Comparison of ENCODE assay signal across 33 cellular contexts in the genomic region with DNA sequence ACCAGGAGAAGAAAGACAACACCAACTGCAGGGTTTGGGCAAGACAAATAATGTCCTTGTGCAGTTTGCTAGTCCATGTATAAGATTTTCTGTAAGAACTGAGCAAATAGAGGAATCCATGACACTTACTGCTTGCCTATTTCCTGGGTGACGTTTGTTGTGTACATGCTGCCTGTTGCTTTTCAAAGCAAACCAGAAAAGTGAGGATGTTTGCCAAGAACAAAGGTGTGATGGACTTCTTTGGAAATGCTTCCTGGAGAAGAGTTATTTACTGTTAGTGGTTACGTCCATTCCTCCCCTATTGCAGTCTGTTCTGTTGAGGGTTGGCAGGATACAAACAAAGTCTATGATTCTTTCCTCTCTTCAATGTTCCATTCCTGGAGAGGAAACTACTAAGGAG.
DNase-seq lines count a peak whose midpoint lies in the region; ATAC-seq, FAIRE-seq and TF ChIP-seq lines count a peak whose summit lies in the region.
"Had no signal": no experiment of that assay in that cellular context is flagged by ENCODE, and none has a peak within 500 bp of the region (broad histone marks: within the 10 kb centered on the region; RNA-seq: fewer than 3 reads in every experiment).

No MANE protein-coding gene starts in this region.

- no peak for ATAC-seq in GM21576 (IDR thresholded peaks at IDR 0.05; ENCODE audit: unreplicated experiment)
- ATAC-seq: activated CD8-positive, alpha-beta T cell treated with anti-CD3 and anti-CD28 coated beads, Interleukin-2, amount 10 ng/mL, durations not matched to agents 7 days and 5 days; activated naive CD8-positive, alpha-beta T cell treated with anti-CD3 and anti-CD28 coated beads, Interleukin-2, amount 50 U/mL, for 24 hours; heart right ventricle; left lobe of liver; stimulated activated naive B cell treated with anti-CD40 and anti-IgM and Interleukin-4, amounts not matched to agents 10 μg/mL and 1 μg/mL and 100 μg/mL, for 72 hours; T-cell had no signal

- TF ChIP-seq POLR2A in H1 (IDR thresholded peaks at IDR 0.05; ENCODE audit: control extremely low read depth in 1 of 2, low read depth in 2 of 2, low read length in 2 of 2) (no peak), GM12892 (IDR thresholded peaks at IDR 0.05; ENCODE audit: low read depth, low read length) (no peak)

- H3K56ac ChIP-seq in H1 (replicated peaks; ENCODE audit: insufficient read length, low read depth, low read length): no peak overlapping the region

- FAIRE-seq in H1 (lab: Jason Lieb, UNC) (no peak), GM12892 (lab: Jason Lieb, UNC) (no peak)
- FAIRE-seq: colon, TTC549 had no signal

- no peak overlapping the region for H4K8ac ChIP-seq in H1 (ENCODE audit: extremely low read depth, insufficient read depth, low read length)

- H3K36me3 ChIP-seq in PC-9 (ENCODE audit: low read depth): no peaks in the 10 kb centered on the region
- H3K36me3 ChIP-seq in H1 (ENCODE audit: control insufficient read depth in 2 of 4, insufficient read depth in 4 of 4, low read length in 3 of 4): no peaks in the 10 kb centered on the region
- H3K36me3 ChIP-seq: BE2C, heart right ventricle, right atrium auricular region, uterus had no signal

- H3K4me2 ChIP-seq in PC-9: no peak overlapping the region
- no peak overlapping the region for H3K4me2 ChIP-seq in H1 (ENCODE audit: insufficient read depth in 1 of 2, low read depth in 2 of 2, low read length in 2 of 2)

- H4K20me1 ChIP-seq in PC-9 (ENCODE audit: insufficient read depth) (no peaks in the 10 kb centered on the region), H1 (replicated peaks in 1 of 2; ENCODE audit: control insufficient read depth in 1 of 2, insufficient read depth in 2 of 2, low read length in 2 of 2) (no peaks in the 10 kb centered on the region)

- no peak for TF ChIP-seq EP300 in H1 (IDR thresholded peaks at IDR 0.05; ENCODE audit: borderline replicate concordance in 1 of 2, low read depth in 2 of 2, low read length in 2 of 2)

- peaks cover 12% of the 10 kb centered on the region; the same call in 1 of the 2 replicates for H3F3A ChIP-seq in PC-9 (ENCODE audit: insufficient read depth, low read depth)

- H3K9me2 ChIP-seq in PC-9 (ENCODE audit: insufficient read depth): no peaks in the 10 kb centered on the region

- H2BK12ac ChIP-seq in H1 (ENCODE audit: low read depth, low read length): no peak overlapping the region

- H3K4me3 ChIP-seq in PC-9: no peak overlapping the region
- no peak overlapping the region for H3K4me3 ChIP-seq in H1 (ENCODE audit: extremely low read depth in 1 of 4, insufficient read depth in 2 of 4, low read depth in 3 of 4, low read length in 4 of 4)
- H3K4me3 ChIP-seq: heart right ventricle, right atrium auricular region, testis, uterus had no signal

- no peak for TF ChIP-seq CTCF in 22Rv1 (IDR thresholded peaks at IDR 0.05)
- no peak for TF ChIP-seq CTCF in PC-9 (conservative IDR thresholded peaks at IDR 0.05)
- no peak for TF ChIP-seq CTCF in H1 (IDR thresholded peaks at IDR 0.05; ENCODE audit: control extremely low read depth in 1 of 3, insufficient read depth in 1 of 3, low read depth in 1 of 3, low read length in 3 of 3)

- H2BK120ac ChIP-seq in H1 (replicated peaks; ENCODE audit: low read depth, low read length): no peak overlapping the region

- H2BK20ac ChIP-seq in H1 (ENCODE audit: low read length): no peak overlapping the region

- H4K91ac ChIP-seq in H1 (replicated peaks; ENCODE audit: insufficient read length, low read length): no peak overlapping the region

- no peaks in the 10 kb centered on the region for H3K79me1 ChIP-seq in H1 (ENCODE audit: low read depth, low read length)

- H2BK15ac ChIP-seq in H1 (ENCODE audit: low read length): no peak overlapping the region

- no peak overlapping the region for H3K14ac ChIP-seq in H1 (ENCODE audit: insufficient read length)

- H4K5ac ChIP-seq in H1 (ENCODE audit: insufficient read length, low read depth, low read length): no peak overlapping the region

- DNase-seq in PC-9: no peak
- DNase-seq in H1 (ENCODE audit: low read depth in 1 of 2, low spot score in 2 of 2): no peak
- peak; percentile 12 for DNase-seq in kidney tubule cell (ENCODE audit: low spot score)
- DNase-seq in NCI-H510A treated with DMSO at 0.1 percent for 48 hours (lab: John Stamatoyannopoulos, UW): no peak
- DNase-seq in GM12892 (ENCODE audit: insufficient read length): no peak
- DNase-seq in cerebellum (ENCODE audit: low spot score): no peak
- DNase-seq: activated CD4-positive, CD25-positive, alpha-beta regulatory T cell treated with anti-CD3 and anti-CD28 coated beads, Interleukin-2, amount 50 U/mL, for 72 hours; activated CD8-positive, alpha-beta T cell treated with anti-CD3 and anti-CD28 coated beads, Interleukin-2, amount 10 ng/mL, durations not matched to agents 7 days and 5 days; activated effector memory CD4-positive, alpha-beta T cell treated with Interleukin-2 at 50 U/mL for 16 hours; activated naive CD8-positive, alpha-beta T cell treated with anti-CD3 and anti-CD28 coated beads, Interleukin-2, amount 50 U/mL, for 24 hours; activated T-cell treated with anti-CD3 and anti-CD28 coated beads for 4 hours; BE2C; effector CD8-positive, alpha-beta T cell; HCEC 1CT; heart right ventricle; Kasumi-1; naive B cell; NCI-H1092; NCI-H2029; NCI-H446; SHP77 treated with DMSO at 0.1 percent for 48 hours; stimulated activated CD4-positive, alpha-beta T cell treated with anti-CD3 and anti-CD28 coated beads, Interleukin-12 subunit alpha, Interleukin-12 subunit beta, amount 100 ng/mL, for 4 hours; stimulated activated CD4-positive, alpha-beta T cell treated with anti-CD3 and anti-CD28 coated beads, Interleukin-4, amount 100 ng/mL, for 24 hours; stimulated activated naive B cell treated with anti-CD40 and anti-IgM and Interleukin-4, amounts not matched to agents 10 μg/mL and 1 μg/mL and 100 μg/mL, for 72 hours; T-cell; testis; uterus had no signal

- H2AK5ac ChIP-seq in H1 (ENCODE audit: low read depth, low read length): no peak overlapping the region

- H3K4me1 ChIP-seq in PC-9 (replicated peaks; ENCODE audit: insufficient read depth) (peaks cover 20% of the 10 kb centered on the region), H1 (replicated peaks in 1 of 4; ENCODE audit: control insufficient read depth in 3 of 4, insufficient read depth in 4 of 4, low read length in 3 of 4) (no peaks in the 10 kb centered on the region)
- H3K4me1 ChIP-seq: right atrium auricular region, testis, uterus had no signal

- no peak overlapping the region for H3K9ac ChIP-seq in H1 (replicated peaks in 1 of 4; ENCODE audit: extremely low read depth in 1 of 4, low read depth in 3 of 4, low read length in 3 of 4)

- H3K27ac ChIP-seq in 22Rv1 (peak overlapping the region; percentile 11; the same call in 1 of the 2 replicates), PC-9 (no peak overlapping the region), H1 (ENCODE audit: low read depth, low read length) (no peak overlapping the region)
- H3K27ac ChIP-seq: right atrium auricular region, testis, uterus had no signal

- H3K23me2 ChIP-seq in H1 (ENCODE audit: low read depth, low read length): no peaks in the 10 kb centered on the region

- no peaks in the 10 kb centered on the region for H3K79me2 ChIP-seq in PC-9 (ENCODE audit: low read depth)
- H3K79me2 ChIP-seq in H1 (ENCODE audit: control insufficient read depth in 1 of 2, insufficient read depth in 2 of 2, low read length in 2 of 2): no peaks in the 10 kb centered on the region

- H3K27me3 ChIP-seq in PC-9 (ENCODE audit: insufficient read depth, low read depth) (no peaks in the 10 kb centered on the region), H1 (replicated peaks in 1 of 4; ENCODE audit: control insufficient read depth in 3 of 4, extremely low read depth in 1 of 4, insufficient read depth in 3 of 4, low read length in 3 of 4) (no peaks in the 10 kb centered on the region)
- H3K27me3 ChIP-seq: BE2C, heart right ventricle, right atrium auricular region, testis, uterus had no signal

- no TSS peak for BruUV-seq in PC-9 (replicated peaks; lab: Mats Ljungman, UMichigan)

- TF ChIP-seq RAD21 in H1 (IDR thresholded peaks at IDR 0.05 in 1 of 2, conservative IDR thresholded peaks at IDR 0.05 in 1 of 2; ENCODE audit: low read depth in 2 of 2, low read length in 2 of 2): no peak

- H2BK5ac ChIP-seq in H1 (ENCODE audit: low read depth, low read length): 0 out of 2 replicates have a peak overlapping the region, but pooled peaks have one; percentile 4

- H3K9me3 ChIP-seq in PC-9 (ENCODE audit: insufficient read depth, low read depth) (peaks cover 6% of the 10 kb centered on the region), H1 (ENCODE audit: insufficient read depth in 2 of 2, low read depth in 1 of 2, low read length in 1 of 2) (no peaks in the 10 kb centered on the region; a peak in 1 of 4 replicates)
- H3K9me3 ChIP-seq: BE2C, testis, uterus had no signal

- H2AFZ ChIP-seq in PC-9 (peak overlapping the region; percentile 28; the same call in 1 of the 2 replicates), H1 (ENCODE audit: low read length) (peak overlapping the region; percentile 71)

- no peak overlapping the region for H3K23ac ChIP-seq in H1 (ENCODE audit: insufficient read length)

- 95% methylated on average over 2 of the region's 2 CpGs; no CpG with 5 or more reads in 1 of the 2 experiments for WGBS in H1 (ENCODE audit: extremely low coverage in 1 of 2, insufficient coverage in 1 of 2, insufficient read length in 1 of 2, insufficient replicate concordance in 2 of 2, low coverage in 1 of 2, low lambda C conversion rate in 2 of 2, missing lambda C conversion rate in 1 of 2), 2 experiments

- intact Hi-C loops in PC-9 (cut with micrococcal nuclease; ENCODE audit: unreplicated experiment): loop anchor here (2.0 kb wide), 1 partner anchor 59 kb away; no protein-coding TSS in a partner anchor

- H3K4ac ChIP-seq in H1 (replicated peaks; ENCODE audit: insufficient read length, low read depth, low read length): no peak overlapping the region

- POLR2A ChIA-PET in PC-9 (lab: Charles Lee; ENCODE audit: unreplicated experiment): no interaction called here
- POLR2A ChIA-PET in H1 (lab: Charles Lee; ENCODE audit: partially characterized antibody): no interaction called here

- no peak overlapping the region for H3K18ac ChIP-seq in H1 (ENCODE audit: extremely low read depth, low read length)

- CTCF ChIA-PET in PC-9 (lab: Charles Lee) (no interaction called here), H1 (lab: Charles Lee; ENCODE audit: partially characterized antibody) (interaction anchor here (0.9 to 1.2 kb wide), 2 partner anchors 14 to 109 kb away, joined by 3 to 5 read pairs; no protein-coding TSS in a partner anchor)

TF ChIP-seq in H1, 55 proteins besides CTCF, POLR2A, EP300 and RAD21 (continues in another document):
- TF ChIP-seq BRCA1 (IDR thresholded peaks at IDR 0.05; ENCODE audit: low read depth, low read length): no peak
